Comparison of ENCODE assay signal across 2 cellular contexts in the genomic region with DNA sequence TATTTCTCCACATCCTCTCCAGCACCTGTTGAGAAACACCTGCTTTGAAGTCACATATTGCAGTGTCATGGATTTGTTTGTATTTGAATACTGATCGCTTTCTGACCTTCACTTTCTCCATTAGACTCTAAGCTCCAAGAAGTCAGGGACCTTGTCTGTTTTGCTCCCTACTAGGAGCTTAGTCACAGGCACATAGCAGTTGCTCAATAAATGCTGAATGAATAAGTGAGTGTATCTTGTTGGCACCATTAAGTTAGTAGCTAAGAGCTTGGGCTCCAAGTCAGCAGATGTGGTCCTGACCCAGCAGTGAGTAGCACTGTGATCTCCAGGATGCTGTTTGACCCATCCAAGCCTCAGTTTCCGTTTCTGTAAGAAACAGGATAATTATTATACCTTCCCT.
TF ChIP-seq lines count a peak whose summit lies in the region.

No MANE protein-coding gene starts in this region.

TF ChIP-seq in HepG2, 621 proteins besides CTCF, POLR2A, EP300 and RAD21:
- TF ChIP-seq ZNF766 (CRISPR knock-in tag; IDR thresholded peaks at IDR 0.05; ENCODE audit: borderline replicate concordance) (no peak), TP53 (CRISPR knock-in tag; conservative IDR thresholded peaks at IDR 0.05) (no peak), SIN3B (IDR thresholded peaks at IDR 0.05; ENCODE audit: low read length) (no peak), MAFK (conservative IDR thresholded peaks at IDR 0.05 in 1 of 2, IDR thresholded peaks at IDR 0.05 in 1 of 2; ENCODE audit: low read length in 2 of 2) (peak in 1 of 2 experiments; percentile 20; a peak in 1 of 4 replicates), ZNF3 (CRISPR knock-in tag; IDR thresholded peaks at IDR 0.05) (peak; percentile 83; the same call in 1 of the 2 replicates), CC2D1A (CRISPR knock-in tag; IDR thresholded peaks at IDR 0.05) (no peak)
- TF ChIP-seq, protein P1, sequence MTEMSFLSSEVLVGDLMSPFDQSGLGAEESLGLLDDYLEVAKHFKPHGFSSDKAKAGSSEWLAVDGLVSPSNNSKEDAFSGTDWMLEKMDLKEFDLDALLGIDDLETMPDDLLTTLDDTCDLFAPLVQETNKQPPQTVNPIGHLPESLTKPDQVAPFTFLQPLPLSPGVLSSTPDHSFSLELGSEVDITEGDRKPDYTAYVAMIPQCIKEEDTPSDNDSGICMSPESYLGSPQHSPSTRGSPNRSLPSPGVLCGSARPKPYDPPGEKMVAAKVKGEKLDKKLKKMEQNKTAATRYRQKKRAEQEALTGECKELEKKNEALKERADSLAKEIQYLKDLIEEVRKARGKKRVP (CRISPR knock-in tag; IDR thresholded peaks at IDR 0.05) = no peak

TF ChIP-seq in GM12878, 131 proteins besides CTCF, POLR2A, EP300 and RAD21:
- TF ChIP-seq, protein P2, sequence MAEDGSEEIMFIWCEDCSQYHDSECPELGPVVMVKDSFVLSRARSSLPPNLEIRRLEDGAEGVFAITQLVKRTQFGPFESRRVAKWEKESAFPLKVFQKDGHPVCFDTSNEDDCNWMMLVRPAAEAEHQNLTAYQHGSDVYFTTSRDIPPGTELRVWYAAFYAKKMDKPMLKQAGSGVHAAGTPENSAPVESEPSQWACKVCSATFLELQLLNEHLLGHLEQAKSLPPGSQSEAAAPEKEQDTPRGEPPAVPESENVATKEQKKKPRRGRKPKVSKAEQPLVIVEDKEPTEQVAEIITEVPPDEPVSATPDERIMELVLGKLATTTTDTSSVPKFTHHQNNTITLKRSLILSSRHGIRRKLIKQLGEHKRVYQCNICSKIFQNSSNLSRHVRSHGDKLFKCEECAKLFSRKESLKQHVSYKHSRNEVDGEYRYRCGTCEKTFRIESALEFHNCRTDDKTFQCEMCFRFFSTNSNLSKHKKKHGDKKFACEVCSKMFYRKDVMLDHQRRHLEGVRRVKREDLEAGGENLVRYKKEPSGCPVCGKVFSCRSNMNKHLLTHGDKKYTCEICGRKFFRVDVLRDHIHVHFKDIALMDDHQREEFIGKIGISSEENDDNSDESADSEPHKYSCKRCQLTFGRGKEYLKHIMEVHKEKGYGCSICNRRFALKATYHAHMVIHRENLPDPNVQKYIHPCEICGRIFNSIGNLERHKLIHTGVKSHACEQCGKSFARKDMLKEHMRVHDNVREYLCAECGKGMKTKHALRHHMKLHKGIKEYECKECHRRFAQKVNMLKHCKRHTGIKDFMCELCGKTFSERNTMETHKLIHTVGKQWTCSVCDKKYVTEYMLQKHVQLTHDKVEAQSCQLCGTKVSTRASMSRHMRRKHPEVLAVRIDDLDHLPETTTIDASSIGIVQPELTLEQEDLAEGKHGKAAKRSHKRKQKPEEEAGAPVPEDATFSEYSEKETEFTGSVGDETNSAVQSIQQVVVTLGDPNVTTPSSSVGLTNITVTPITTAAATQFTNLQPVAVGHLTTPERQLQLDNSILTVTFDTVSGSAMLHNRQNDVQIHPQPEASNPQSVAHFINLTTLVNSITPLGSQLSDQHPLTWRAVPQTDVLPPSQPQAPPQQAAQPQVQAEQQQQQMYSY (CRISPR knock-in tag; IDR thresholded peaks at IDR 0.05) = no peak
- TF ChIP-seq TARDBP (IDR thresholded peaks at IDR 0.05; ENCODE audit: borderline replicate concordance) (no peak), CHD4 (IDR thresholded peaks at IDR 0.05) (no peak), ZNF207 (IDR thresholded peaks at IDR 0.05; ENCODE audit: borderline replicate concordance) (no peak), IKZF2 (IDR thresholded peaks at IDR 0.05) (no peak), DPF2 (IDR thresholded peaks at IDR 0.05) (no peak), ZNF622 (IDR thresholded peaks at IDR 0.05) (no peak), IRF4 (IDR thresholded peaks at IDR 0.05; ENCODE audit: low read depth, low read length) (no peak)
- TF ChIP-seq, protein P3, sequence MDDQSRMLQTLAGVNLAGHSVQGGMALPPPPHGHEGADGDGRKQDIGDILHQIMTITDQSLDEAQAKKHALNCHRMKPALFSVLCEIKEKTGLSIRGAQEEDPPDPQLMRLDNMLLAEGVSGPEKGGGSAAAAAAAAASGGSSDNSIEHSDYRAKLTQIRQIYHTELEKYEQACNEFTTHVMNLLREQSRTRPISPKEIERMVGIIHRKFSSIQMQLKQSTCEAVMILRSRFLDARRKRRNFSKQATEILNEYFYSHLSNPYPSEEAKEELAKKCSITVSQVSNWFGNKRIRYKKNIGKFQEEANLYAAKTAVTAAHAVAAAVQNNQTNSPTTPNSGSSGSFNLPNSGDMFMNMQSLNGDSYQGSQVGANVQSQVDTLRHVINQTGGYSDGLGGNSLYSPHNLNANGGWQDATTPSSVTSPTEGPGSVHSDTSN (IDR thresholded peaks at IDR 0.05; ENCODE audit: insufficient replicate concordance, low read depth, low read length) = no peak
